26 cellular contexts compared by ENCODE assay signal in the genomic region with DNA sequence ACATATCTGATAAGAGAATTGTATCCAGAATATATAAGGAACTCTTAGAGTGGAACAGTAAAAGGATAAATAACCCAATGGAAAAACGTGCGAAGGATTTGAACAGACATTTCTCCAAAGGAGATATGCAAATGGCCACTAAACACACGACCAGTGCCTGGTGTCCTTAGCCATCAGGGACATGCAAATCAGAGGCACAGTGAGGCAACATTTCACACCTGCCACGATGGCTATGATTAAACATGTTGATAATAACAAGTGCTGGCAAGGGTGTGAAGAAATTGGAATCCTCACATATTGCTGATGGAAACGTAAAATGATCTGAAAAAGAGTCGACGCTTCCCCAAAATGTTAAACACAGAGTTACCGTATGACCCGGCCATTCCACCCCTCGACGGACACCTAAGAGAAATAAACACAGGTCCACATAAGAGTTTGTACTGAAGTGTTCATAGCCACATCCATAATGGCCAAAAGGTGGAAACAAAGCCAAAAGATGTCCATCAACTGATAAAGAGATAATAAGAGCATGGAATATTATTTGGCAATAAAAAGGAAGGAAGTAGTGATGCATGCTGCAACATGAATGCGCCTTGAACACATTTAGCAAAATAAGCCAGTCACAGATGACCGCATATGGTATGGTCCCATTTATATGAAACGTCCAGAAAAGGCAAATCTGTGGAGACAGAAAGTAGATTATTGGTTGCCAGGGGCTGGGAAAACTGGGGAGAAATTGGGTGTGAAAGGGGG. TPM values are rescaled to one million over a fixed set of nuclear protein-coding genes. Genes with fewer than 3 reads are reported as not detected.
"Had no signal": no experiment of that assay in that cellular context is flagged by ENCODE, and none has a peak within 500 bp of the region (broad histone marks: within the 10 kb centered on the region; RNA-seq: fewer than 3 reads in every experiment).

No MANE protein-coding gene starts in this region.

- H2AFZ ChIP-seq: hepatocyte, parathyroid adenoma had no signal

- H3K4me3 Mint-ChIP-seq: memory B cell; mesothelial cell of epicardium; natural killer cell treated with Interleukin-12 subunit alpha and Interleukin-12 subunit beta and Interleukin-15 and Interleukin-18, amount 100 ng/mL, for 72 hours; neural crest cell; stimulated activated naive B cell treated with anti-CD40 and anti-IgM and Interleukin-4, amounts not matched to agents 10 μg/mL and 1 μg/mL and 100 μg/mL, for 72 hours; stimulated activated naive CD8-positive, alpha-beta T cell treated with anti-CD3 and anti-CD28 coated beads, Interleukin-15, Interleukin-2, amounts not matched to agents 100 ng/mL and 50 ng/mL, for 24 hours had no signal

- H3K4me1 ChIP-seq: parathyroid adenoma, right lobe of liver, tibial nerve, upper lobe of right lung, uterus had no signal

- DNase-seq: effector CD4-positive, alpha-beta T cell; kidney; mucosa of descending colon; naive B cell; right lobe of liver; small intestine; stimulated activated CD4-positive, alpha-beta T cell treated with anti-CD3 and anti-CD28 coated beads, Interleukin-15, amount 100 ng/mL, for 24 hours; stimulated activated CD4-positive, alpha-beta T cell treated with anti-CD3 and anti-CD28 coated beads, Interleukin-2, amount 100 ng/mL, for 48 hours; stimulated activated naive B cell treated with anti-CD40 and anti-IgM and Interleukin-4, amounts not matched to agents 10 μg/mL and 1 μg/mL and 100 μg/mL, for 72 hours; uterus had no signal

- H3K36me3 ChIP-seq: neutrophil, right lobe of liver, thoracic aorta, tibial nerve, upper lobe of right lung, uterus had no signal

- H3K4me2 ChIP-seq: hepatocyte had no signal

- H3K27ac Mint-ChIP-seq: memory B cell; mesothelial cell of epicardium; naive B cell; natural killer cell treated with Interleukin-12 subunit alpha and Interleukin-12 subunit beta and Interleukin-15 and Interleukin-18, amount 100 ng/mL, for 72 hours; progenitor cell of endocrine pancreas; stimulated activated naive B cell treated with anti-CD40 and anti-IgM and Interleukin-4, amounts not matched to agents 10 μg/mL and 1 μg/mL and 100 μg/mL, for 72 hours; stimulated activated naive CD8-positive, alpha-beta T cell treated with anti-CD3 and anti-CD28 coated beads, Interleukin-15, Interleukin-2, amounts not matched to agents 100 ng/mL and 50 ng/mL, for 24 hours had no signal

- H3K27ac ChIP-seq: dorsolateral prefrontal cortex, hepatocyte, neutrophil, parathyroid adenoma, right lobe of liver, thoracic aorta, tibial nerve, upper lobe of right lung, uterus had no signal

- H3K9me3 Mint-ChIP-seq: memory B cell; natural killer cell treated with Interleukin-12 subunit alpha and Interleukin-12 subunit beta and Interleukin-15 and Interleukin-18, amount 100 ng/mL, for 72 hours; stimulated activated naive B cell treated with anti-CD40 and anti-IgM and Interleukin-4, amounts not matched to agents 10 μg/mL and 1 μg/mL and 100 μg/mL, for 72 hours; stimulated activated naive CD8-positive, alpha-beta T cell treated with anti-CD3 and anti-CD28 coated beads, Interleukin-15, Interleukin-2, amounts not matched to agents 100 ng/mL and 50 ng/mL, for 24 hours had no signal

- H3K9ac ChIP-seq: parathyroid adenoma had no signal

- H3K36me3 Mint-ChIP-seq: memory B cell; mesothelial cell of epicardium; naive B cell; natural killer cell treated with Interleukin-12 subunit alpha and Interleukin-12 subunit beta and Interleukin-15 and Interleukin-18, amount 100 ng/mL, for 72 hours had no signal

- H3K27me3 ChIP-seq: hepatocyte, right lobe of liver, uterus had no signal

- H3K9me3 ChIP-seq: mucosa of descending colon, neutrophil, right lobe of liver, thoracic aorta, tibial nerve, upper lobe of right lung, uterus had no signal

- H3K79me2 ChIP-seq: hepatocyte, parathyroid adenoma had no signal

- H3K4me1 Mint-ChIP-seq: mesothelial cell of epicardium; neural crest cell; stimulated activated naive B cell treated with anti-CD40 and anti-IgM and Interleukin-4, amounts not matched to agents 10 μg/mL and 1 μg/mL and 100 μg/mL, for 72 hours had no signal

- ATAC-seq: left lobe of liver; mucosa of descending colon; natural killer cell treated with Interleukin-12 subunit alpha and Interleukin-12 subunit beta and Interleukin-15 and Interleukin-18, amount 100 ng/mL, for 72 hours; right lobe of liver; stimulated activated naive B cell treated with anti-CD40 and anti-IgM and Interleukin-4, amounts not matched to agents 10 μg/mL and 1 μg/mL and 100 μg/mL, for 72 hours; upper lobe of right lung had no signal

- H3K4me3 ChIP-seq: dorsolateral prefrontal cortex, hepatocyte, lung, mucosa of descending colon, right lobe of liver, thoracic aorta, tibial nerve, upper lobe of right lung, uterus had no signal

RNA-seq across cellular contexts. Expression of gene CRIP1, which starts 33.4 kb away (rescaled TPM):
- total RNA-seq: frontal cortex had no signal
